ENCODE assay signal across 5 cellular contexts in the genomic region with DNA sequence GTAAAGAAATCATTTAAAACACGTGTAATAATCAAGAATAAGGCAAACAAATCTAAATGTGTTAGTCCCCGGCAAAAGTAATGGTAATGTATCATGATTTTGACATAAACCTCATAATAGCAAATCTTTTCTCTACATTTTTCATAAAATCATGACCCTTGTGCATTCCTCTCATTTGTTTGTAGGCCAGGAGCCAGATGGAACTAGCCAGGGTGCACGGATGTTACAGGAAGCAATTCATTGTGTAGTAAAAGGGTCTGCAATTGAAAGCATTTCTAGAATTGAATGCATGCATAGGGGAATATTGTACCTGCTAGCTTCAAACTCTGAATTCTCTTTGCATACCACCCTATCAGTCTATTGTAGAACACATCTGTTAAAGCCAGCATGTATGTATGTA.
"Had no signal": no experiment of that assay in that cellular context is flagged by ENCODE, and none has a peak within 500 bp of the region (broad histone marks: within the 10 kb centered on the region; RNA-seq: fewer than 3 reads in every experiment).

No MANE protein-coding gene starts in this region.

- DNase-seq: H9, HCEC 1CT, IMR-90 had no signal

- H3K27ac Mint-ChIP-seq: GM23338, H9 had no signal

- ATAC-seq: GM23338, K562 had no signal

- H3K4me1 Mint-ChIP-seq: GM23338 had no signal

- H3K9me3 Mint-ChIP-seq: H9 had no signal

- H3K4me3 Mint-ChIP-seq: GM23338, H9 had no signal

- H3K4me3 ChIP-seq: GM23338, K562 had no signal
